Comparison of ENCODE assay signal across 8 cellular contexts in the genomic region with DNA sequence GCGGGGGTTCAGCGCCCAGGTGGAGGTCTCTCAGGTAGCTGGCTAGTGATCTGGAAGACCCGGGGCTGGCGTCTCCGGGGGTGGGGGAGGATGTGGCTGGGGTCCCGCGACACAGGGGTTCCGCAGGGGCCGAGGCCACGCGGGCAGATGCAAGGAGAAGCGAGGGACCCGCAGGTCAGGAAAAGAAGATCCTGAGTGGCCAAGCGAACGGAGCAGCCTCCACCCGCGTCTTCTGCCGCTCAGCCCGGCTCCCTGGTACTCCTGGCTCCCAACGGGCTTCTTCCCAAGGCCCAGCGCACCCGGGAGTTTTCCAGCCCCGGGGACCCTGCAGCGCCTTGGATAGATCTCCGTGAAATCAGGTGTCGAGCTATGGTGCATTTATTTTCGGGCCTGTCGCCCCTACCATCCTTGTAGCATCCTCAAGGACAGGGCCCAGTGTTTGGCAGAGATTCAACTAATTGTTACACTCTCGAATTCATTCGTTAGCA. TPM values are rescaled to one million over a fixed set of nuclear protein-coding genes. Genes with fewer than 3 reads are reported as not detected.
DNase-seq lines count a peak whose midpoint lies in the region; ATAC-seq and TF ChIP-seq lines count a peak whose summit lies in the region.

No MANE protein-coding gene starts in this region.

- H3K4me1 ChIP-seq in heart right ventricle (peaks cover 0 to 46% (median 29%) of the 10 kb centered on the region in 9 donors), Panc1 (ENCODE audit: control insufficient read depth, insufficient read depth, low read length) (peaks cover 29% of the 10 kb centered on the region)

- POLR2A ChIA-PET in Panc1 (lab: Charles Lee): interaction anchor here (0.6 kb wide), 1 partner anchor 265 kb away, joined by 3 read pairs; no protein-coding TSS in a partner anchor

- BruUV-seq in Panc1 (replicated peaks; lab: Mats Ljungman, UMichigan): no TSS peak

- H3K27me3 Mint-ChIP-seq in neural crest cell (ENCODE audit: low read depth): peaks cover 24% of the 10 kb centered on the region

- H3K36me3 ChIP-seq in heart right ventricle: no peaks in the 10 kb centered on the region
- no peaks in the 10 kb centered on the region for H3K36me3 ChIP-seq in Panc1 (ENCODE audit: control insufficient read depth, insufficient read depth, low read length)

- H3K27me3 ChIP-seq in heart right ventricle (no peaks in the 10 kb centered on the region), Panc1 (ENCODE audit: control insufficient read depth, insufficient read depth, low read length) (peaks cover 3% of the 10 kb centered on the region; the same call in 1 of the 2 replicates)

- no peak for TF ChIP-seq CTCF in heart right ventricle (IDR thresholded peaks at IDR 0.05)
- TF ChIP-seq CTCF in Panc1 (IDR thresholded peaks at IDR 0.05): no peak
- no peak for TF ChIP-seq CTCF in epithelial cell of esophagus (IDR thresholded peaks at IDR 0.05; ENCODE audit: insufficient read depth, low read depth, low read length, missing control alignments)
- no peak for TF ChIP-seq CTCF in neural crest cell (conservative IDR thresholded peaks at IDR 0.05)

- no peaks in the 10 kb centered on the region for H3K9me3 ChIP-seq in heart right ventricle
- H3K9me3 ChIP-seq in Panc1 (ENCODE audit: control insufficient read depth, insufficient read depth, low read depth, low read length): no peaks in the 10 kb centered on the region

- H3K9me3 Mint-ChIP-seq in neural crest cell: no peaks in the 10 kb centered on the region

- peaks cover 33% of the 10 kb centered on the region for H3K4me1 Mint-ChIP-seq in neural crest cell

- H3K27ac ChIP-seq in heart right ventricle (peak overlapping the region in 9 of 10 donors; percentile 38 to 95 (median 62)), Panc1 (ENCODE audit: low read length) (peak overlapping the region; percentile 59)

- ATAC-seq in heart right ventricle (peak in 3 of 8 donors; percentile 2 to 9 (median 6)), Right ventricle myocardium superior (ENCODE audit: poor library complexity) (no peak), Panc1 (peak; percentile 33), HG02678 (IDR thresholded peaks at IDR 0.05; ENCODE audit: unreplicated experiment) (no peak)

- in situ Hi-C loops in Panc1 (cut with HindIII; ENCODE audit: low pct_unique_long_range_greater_than_20kb, low sequenced_read_pairs): no loop called here

- WGBS in heart right ventricle, 2 donors: 3 to 5% methylated on average over 30 of the region's 30 CpGs

- no peaks in the 10 kb centered on the region for H3K36me3 Mint-ChIP-seq in neural crest cell (ENCODE audit: low read depth)

- peak overlapping the region; percentile 59 to 94 (median 76) for H3K4me3 ChIP-seq in heart right ventricle
- peak overlapping the region; percentile 60 to 80 for H3K4me3 ChIP-seq in Panc1 (ENCODE audit: low read depth in 2 of 2, low read length in 2 of 2)
- peak overlapping the region; percentile 54 for H3K4me3 ChIP-seq in epithelial cell of esophagus (ENCODE audit: low read length)

- DNase-seq in heart right ventricle: no peak
- no peak for DNase-seq in Right ventricle myocardium superior
- DNase-seq in Panc1 (ENCODE audit: low read depth, low spot score): no peak
- DNase-seq in epithelial cell of esophagus (ENCODE audit: low read depth): no peak
- no peak for DNase-seq in neural crest cell (ENCODE audit: low read depth, low spot score)
- DNase-seq in NCI-H446 treated with DMSO at 0.1 percent for 48 hours (lab: John Stamatoyannopoulos, UW): no peak
- DNase-seq in activated naive CD4-positive, alpha-beta T cell treated with anti-CD3 and anti-CD28 coated beads, Interleukin-2, amount 50 U/mL, for 16 hours: no peak

- peak overlapping the region; percentile 51 for H3K27ac Mint-ChIP-seq in neural crest cell (ENCODE audit: unreplicated experiment)

- intact Hi-C loops in heart right ventricle (cut with DNase I): loop anchor here in 6 of 10 donors (2.0 to 10.0 kb wide), 8 partner anchors 47 to 274 kb away; a partner anchor contains a TSS
- intact Hi-C loops in Right ventricle myocardium superior (cut with DNase I): no loop called here
- intact Hi-C loops in Panc1 (cut with micrococcal nuclease; ENCODE audit: unreplicated experiment): no loop called here

- H3K4me3 Mint-ChIP-seq in neural crest cell: peak overlapping the region; percentile 87

- CTCF ChIA-PET in Panc1 (lab: Charles Lee): no interaction called here

RNA-seq across cellular contexts. Expression of a gene that starts 0.7 kb away (rescaled TPM):
- total RNA-seq in heart right ventricle: 10 to 100 TPM; 27.1 to 52.9 (median 41.0) TPM
- 10 to 100 TPM in 1 of 2 donors, 1 to 10 TPM in 1; 3.0 to 29.0 TPM for polyA plus RNA-seq in heart right ventricle
- 28.6 TPM for total RNA-seq in Right ventricle myocardium superior
- total RNA-seq in Panc1 (2021; ENCODE audit: unreplicated experiment): 21.3 TPM
- 8.4 TPM for polyA plus RNA-seq in Panc1 (2012; ENCODE audit: insufficient read length)
- total RNA-seq in neural crest cell: 49.9 and 51.2 TPM in 2 replicates

Comparison
In these comparisons a context has a peak if more than half of its experiments do, and no peak if none do; other contexts are left out.
1. intact Hi-C loops: an anchor here in heart right ventricle (2.0 to 10.0 kb wide); none called in Right ventricle myocardium superior and Panc1.